27 cellular contexts compared by ENCODE assay signal in the genomic region with DNA sequence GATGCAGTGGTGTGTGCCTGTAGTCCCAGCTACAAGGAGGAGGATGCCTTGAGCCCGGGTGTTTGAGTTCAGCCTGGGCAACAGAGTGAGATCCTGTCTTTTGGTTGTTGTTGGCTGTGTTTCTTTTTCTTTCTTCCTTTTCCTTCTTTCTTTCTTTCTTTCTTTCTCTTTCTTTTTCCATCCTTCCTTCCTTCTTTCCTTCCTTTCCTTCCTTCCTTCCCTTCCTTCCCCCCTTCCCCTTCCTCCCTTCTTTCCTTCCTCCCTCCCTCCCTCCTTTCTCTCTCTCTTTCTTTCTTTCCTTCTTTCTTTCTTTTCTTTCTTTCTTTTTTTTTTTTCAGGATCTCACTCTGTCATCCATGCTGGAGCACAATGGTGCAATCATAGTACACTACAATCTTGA. TPM values are rescaled to one million over a fixed set of nuclear protein-coding genes. Genes with fewer than 3 reads are reported as not detected.
DNase-seq lines count a peak whose midpoint lies in the region; ATAC-seq, FAIRE-seq and TF ChIP-seq lines count a peak whose summit lies in the region.
"Had no signal": no experiment of that assay in that cellular context is flagged by ENCODE, and none has a peak within 500 bp of the region (broad histone marks: within the 10 kb centered on the region; RNA-seq: fewer than 3 reads in every experiment).

No MANE protein-coding gene starts in this region.

- no peaks in the 10 kb centered on the region for H3K9me2 ChIP-seq in GM23338 (ENCODE audit: insufficient read depth)

- intact Hi-C loops in K562 (cut with micrococcal nuclease), result no loop called here

- H2AFZ ChIP-seq in GM23338 (peak overlapping the region; percentile 18; the same call in 1 of the 2 replicates), K562 (ENCODE audit: low read depth, low read length) (no peak overlapping the region), osteoblast (ENCODE audit: low read length) (no peak overlapping the region)

- TF ChIP-seq RAD21 in K562 (CRISPR knock-in tag; conservative IDR thresholded peaks at IDR 0.05 in 1 of 2, IDR thresholded peaks at IDR 0.05 in 1 of 2), result no peak

- POLR2A ChIA-PET in K562 (lab: Yijun Ruan, JAX), result no interaction called here

- no peaks in the 10 kb centered on the region for H3K9me3 ChIP-seq in K562 (replicated peaks; ENCODE audit: control insufficient read depth, insufficient read depth, low read depth, low read length)
- H3K9me3 ChIP-seq in osteoblast (ENCODE audit: low read depth, low read length), result no peaks in the 10 kb centered on the region
- H3K9me3 ChIP-seq: A549, BE2C, BLaER1 had no signal

- CTCF ChIA-PET in K562 (lab: Yijun Ruan, JAX; ENCODE audit: low intra/inter-chr PET ratio), result interaction anchor here (0.6 kb wide), 1 partner anchor 117 kb away, joined by 4 read pairs; no protein-coding TSS in a partner anchor

- peaks cover 9% of the 10 kb centered on the region for H3K27me3 Mint-ChIP-seq in GM23338 (ENCODE audit: insufficient read depth, low read depth, poor library complexity)
- H3K27me3 Mint-ChIP-seq: CD4-positive, CD25-positive, alpha-beta regulatory T cell had no signal

- DNase-seq in GM23338 (ENCODE audit: low spot score) (no peak), K562 (ENCODE audit: extremely low read depth in 1 of 4, low spot score in 3 of 4) (no peak), osteoblast (ENCODE audit: insufficient read length, low spot score, missing footprints) (peak; percentile 51), GM19238 (ENCODE audit: insufficient read length, low spot score) (no peak), NCI-H82 treated with DMSO at 0.1 percent for 48 hours (lab: John Stamatoyannopoulos, UW; ENCODE audit: unreplicated experiment) (no peak)
- DNase-seq: ACHN; BE2C; C1 segment of cervical spinal cord; CD4-positive, alpha-beta memory T cell; CD4-positive, CD25-positive, alpha-beta regulatory T cell; CD8-positive, alpha-beta memory T cell; COR-L47; DMS 273 treated with DMSO at 0.1 percent for 48 hours; DMS153; DMS53; DMS79; DND-41; EL; GDM1 had no signal

- H3K4me1 Mint-ChIP-seq in GM23338, result no peaks in the 10 kb centered on the region
- H3K4me1 Mint-ChIP-seq: CD4-positive, alpha-beta memory T cell; CD4-positive, CD25-positive, alpha-beta regulatory T cell; CD8-positive, alpha-beta memory T cell had no signal

- H3K27me3 ChIP-seq in GM23338 (ENCODE audit: insufficient read depth) (no peaks in the 10 kb centered on the region), K562 (ENCODE audit: control insufficient read depth in 2 of 2, insufficient read depth in 2 of 2, low read length in 2 of 2) (peaks cover 4 to 15% of the 10 kb centered on the region in 2 experiments; a peak in 2 of 5 replicates), osteoblast (ENCODE audit: insufficient read depth, low read length) (peaks cover 6% of the 10 kb centered on the region)
- H3K27me3 ChIP-seq: BLaER1 had no signal

- no TSS peak for BruUV-seq in K562 (replicated peaks; lab: Mats Ljungman, UMichigan)

- H3K4me1 ChIP-seq in GM23338 (ENCODE audit: insufficient read depth) (no peaks in the 10 kb centered on the region), K562 (replicated peaks in 1 of 2; ENCODE audit: control insufficient read depth in 2 of 2, insufficient read depth in 2 of 2, low read length in 2 of 2) (no peaks in the 10 kb centered on the region), osteoblast (ENCODE audit: insufficient read depth, low read length) (no peaks in the 10 kb centered on the region)
- H3K4me1 ChIP-seq: A549, BE2C had no signal

- H3K9ac ChIP-seq in K562 (ENCODE audit: insufficient read depth in 1 of 2, low read depth in 2 of 2, low read length in 2 of 2), result no peak overlapping the region
- H3K9ac ChIP-seq: BLaER1 had no signal

- H3K36me3 Mint-ChIP-seq in GM23338 (ENCODE audit: low read depth), result no peaks in the 10 kb centered on the region
- H3K36me3 Mint-ChIP-seq: CD14-positive monocyte; CD4-positive, alpha-beta memory T cell; CD4-positive, CD25-positive, alpha-beta regulatory T cell; CD8-positive, alpha-beta memory T cell had no signal

- H3K9me3 Mint-ChIP-seq in GM23338, result 0 out of 3 replicates have a peak, but pooled peaks cover 4% of the 10 kb centered on the region

- H4K20me1 ChIP-seq in GM23338 (replicated peaks; ENCODE audit: insufficient read depth), result no peaks in the 10 kb centered on the region
- peaks cover 5% of the 10 kb centered on the region; the same call in 1 of the 2 replicates for H4K20me1 ChIP-seq in K562 (replicated peaks; ENCODE audit: control insufficient read depth, insufficient read depth, low read length)
- no peaks in the 10 kb centered on the region for H4K20me1 ChIP-seq in osteoblast (ENCODE audit: insufficient read depth, low read length)
- H4K20me1 ChIP-seq: BLaER1 had no signal

- no peaks in the 10 kb centered on the region for H3K79me2 ChIP-seq in GM23338 (replicated peaks; ENCODE audit: insufficient read depth)
- no peaks in the 10 kb centered on the region for H3K79me2 ChIP-seq in K562 (ENCODE audit: control insufficient read depth, insufficient read depth, low read length)
- H3K79me2 ChIP-seq in osteoblast (ENCODE audit: insufficient read depth, low read length), result no peaks in the 10 kb centered on the region

- 0% methylated on average over 1 of the region's 1 CpG for WGBS in K562 (ENCODE audit: insufficient coverage, low coverage, missing lambda C conversion rate)

- H3K4me3 Mint-ChIP-seq in GM23338, result no peak overlapping the region
- H3K4me3 Mint-ChIP-seq: CD14-positive monocyte; CD4-positive, alpha-beta memory T cell; CD4-positive, CD25-positive, alpha-beta regulatory T cell; CD8-positive, alpha-beta memory T cell had no signal

- H3K27ac ChIP-seq in GM23338 (ENCODE audit: low read depth) (no peak overlapping the region), K562 (ENCODE audit: extremely low read depth, low read depth, low read length) (no peak overlapping the region), osteoblast (ENCODE audit: low read depth, low read length) (no peak overlapping the region)
- H3K27ac ChIP-seq: 22Rv1, A549, BLaER1 had no signal

- no peak overlapping the region for H3K4me3 ChIP-seq in GM23338
- H3K4me3 ChIP-seq in K562, result no peak overlapping the region
- no peak overlapping the region for H3K4me3 ChIP-seq in osteoblast (ENCODE audit: insufficient read depth, low read length)
- H3K4me3 ChIP-seq: A549, BLaER1, GM12878 had no signal

- no peak for TF ChIP-seq EP300 in K562 (IDR thresholded peaks at IDR 0.05; ENCODE audit: low read length)

- no peak overlapping the region for H3K27ac Mint-ChIP-seq in GM23338
- H3K27ac Mint-ChIP-seq: CD14-positive monocyte; CD4-positive, alpha-beta memory T cell; CD4-positive, CD25-positive, alpha-beta regulatory T cell; CD8-positive, alpha-beta memory T cell had no signal

- ATAC-seq in GM23338 (no peak), K562 (no peak)
- ATAC-seq: A549, GM12878 had no signal

- TF ChIP-seq POLR2A in K562 (conservative IDR thresholded peaks at IDR 0.05), result no peak

- in situ Hi-C loops in K562 (cut with MboI), result no loop called here

- H3K36me3 ChIP-seq in GM23338 (ENCODE audit: insufficient read depth) (no peaks in the 10 kb centered on the region), K562 (ENCODE audit: control insufficient read depth, insufficient read depth, low read length) (no peaks in the 10 kb centered on the region), osteoblast (ENCODE audit: insufficient read depth, low read length) (no peaks in the 10 kb centered on the region)
- H3K36me3 ChIP-seq: BE2C, BLaER1 had no signal

- no peak for TF ChIP-seq CTCF in GM23338 (conservative IDR thresholded peaks at IDR 0.05; ENCODE audit: low read depth in 2 of 2)
- TF ChIP-seq CTCF in K562 (IDR thresholded peaks at IDR 0.05 in 2 of 3, conservative IDR thresholded peaks at IDR 0.05 in 1 of 3; ENCODE audit: insufficient read depth in 2 of 3, low read depth in 1 of 3, low read length in 3 of 3), result no peak
- TF ChIP-seq CTCF in osteoblast (IDR thresholded peaks at IDR 0.05; ENCODE audit: extremely low read depth, low read depth, low read length), result no peak

- no peaks in the 10 kb centered on the region for H3F3A ChIP-seq in GM23338 (replicated peaks; ENCODE audit: low read depth)

- no peaks in the 10 kb centered on the region for H3K9me1 ChIP-seq in K562 (ENCODE audit: control insufficient read depth, insufficient read depth, low read length)

- H3K4me2 ChIP-seq in GM23338 (no peak overlapping the region), K562 (ENCODE audit: insufficient read depth, low read length) (no peak overlapping the region), osteoblast (ENCODE audit: insufficient read depth, low read length) (no peak overlapping the region)
- H3K4me2 ChIP-seq: A549, BLaER1 had no signal

- no peak for FAIRE-seq in K562 (lab: Jason Lieb, UNC)
- FAIRE-seq: A549, GM12878, GM12892, GM18507, GM19239 had no signal

RNA-seq across cellular contexts. Expression of gene SIN3B, which starts 46.5 kb away (rescaled TPM):
- total RNA-seq in GM23338 (2014; rRNA removed; shearing (Covaris generic)), result 68.6 and 80.0 TPM in 2 replicates
- polyA plus RNA-seq in GM23338 (2016; fragmentation: Nextera tagmentation; extraction: Ambion mirVana) (36.0 and 37.6 TPM in 2 replicates), K562 (2011; rRNA removed) (19.3 and 21.6 TPM in 2 replicates), K562 (2014; fragmentation: Illumina TruSeq; extraction: Trizol) (18.9 and 20.7 TPM in 2 replicates), K562 (2014; fragmentation: Nextera tagmentation; extraction: Ambion mirVana) (under 1 TPM; 0.51 to 0.66 TPM), K562 (2014; rRNA removed) (29.5 and 30.6 TPM in 2 replicates)
- total RNA-seq in K562 (2011; cell fraction: chromatin; rRNA removed; ENCODE audit: low replicate concordance), result 134 and 224 TPM in 2 replicates
- 88.7 and 97.6 TPM in 2 replicates for total RNA-seq in K562 (2011; cell fraction: nucleolus; rRNA removed)
- total RNA-seq in K562 (2011; cell fraction: nucleoplasm; rRNA removed), result 90.3 and 105 TPM in 2 replicates
- total RNA-seq in K562 (2014; rRNA removed) (12.0 and 13.6 TPM in 2 replicates), K562 (2014; rRNA removed; fragmentation: Illumina TruSeq; extraction: Trizol) (8.2 and 9.9 TPM in 2 replicates), K562 (2015; rRNA removed; fragmentation: Illumina TruSeq; extraction: Trizol) (14.2 and 14.3 TPM in 2 replicates), K562 (2021) (34.2 and 34.6 TPM in 2 replicates), osteoblast (24.2 and 29.8 TPM in 2 replicates)
- polyA plus RNA-seq in K562 (2011; cell fraction: cytosol; rRNA removed), result 12.3 and 15.1 TPM in 2 replicates
- polyA plus RNA-seq in K562 (2011; cell fraction: nucleus; rRNA removed), result 88.5 and 135 TPM in 2 replicates
- polyA plus RNA-seq in K562 (2012), result 22.5 and 27.9 TPM in 2 replicates
- 16.0 and 16.9 TPM in 2 replicates for polyA minus RNA-seq in K562 (2011; rRNA and poly(A)+ RNA removed)
- polyA minus RNA-seq in K562 (2011; cell fraction: cytosol; rRNA and poly(A)+ RNA removed), result 10.8 and 18.7 TPM in 2 replicates
- polyA minus RNA-seq in K562 (2011; cell fraction: nucleus; rRNA and poly(A)+ RNA removed), result 37.4 and 46.9 TPM in 2 replicates
